ENCODE assay signal across 9 cellular contexts in genomic region chr6:106069478-106069877, GRCh38. TPM values are rescaled to one million over a fixed set of nuclear protein-coding genes. Genes with fewer than 3 reads are reported as not detected.
DNase-seq lines count a peak whose midpoint lies in the region; ATAC-seq, FAIRE-seq and TF ChIP-seq lines count a peak whose summit lies in the region.
"Had no signal": no experiment of that assay in that cellular context is flagged by ENCODE, and none has a peak within 500 bp of the region (broad histone marks: within the 10 kb centered on the region; RNA-seq: fewer than 3 reads in every experiment).

No MANE protein-coding gene starts in this region.

- H3K27ac Mint-ChIP-seq in activated CD4-positive, alpha-beta T cell treated with anti-CD3 and anti-CD28 coated beads, Interleukin-2, amount 10 ng/mL, durations not matched to agents 7 days and 5 days = no peak overlapping the region
- H3K27ac Mint-ChIP-seq: activated naive CD8-positive, alpha-beta T cell treated with anti-CD3 and anti-CD28 coated beads, Interleukin-2, amount 10 ng/mL, durations not matched to agents 7 days and 5 days had no signal

- peaks cover 22% of the 10 kb centered on the region for H3K27me3 Mint-ChIP-seq in activated CD4-positive, alpha-beta T cell treated with anti-CD3 and anti-CD28 coated beads, Interleukin-2, amount 10 ng/mL, durations not matched to agents 7 days and 5 days

- no peaks in the 10 kb centered on the region for H3K9me3 ChIP-seq in left lung

- CTCF ChIA-PET in activated CD4-positive, alpha-beta T cell treated with anti-CD3 and anti-CD28 coated beads, Interleukin-2, amount 10 ng/mL, durations not matched to agents 7 days and 5 days (lab: Charles Lee) = interaction anchor here (1.0 kb wide), 1 partner anchor 50 kb away, joined by 3 read pairs; no protein-coding TSS in a partner anchor

- peaks cover 3% of the 10 kb centered on the region for H3K36me3 Mint-ChIP-seq in activated CD4-positive, alpha-beta T cell treated with anti-CD3 and anti-CD28 coated beads, Interleukin-2, amount 10 ng/mL, durations not matched to agents 7 days and 5 days (ENCODE audit: low read depth)
- H3K36me3 Mint-ChIP-seq: activated naive CD8-positive, alpha-beta T cell treated with anti-CD3 and anti-CD28 coated beads, Interleukin-2, amount 10 ng/mL, durations not matched to agents 7 days and 5 days had no signal

- H3K4me1 ChIP-seq in left lung = no peaks in the 10 kb centered on the region

- FAIRE-seq in bronchial epithelial cell (lab: Jason Lieb, UNC) = no peak

- no peaks in the 10 kb centered on the region for H3K9me3 Mint-ChIP-seq in activated CD4-positive, alpha-beta T cell treated with anti-CD3 and anti-CD28 coated beads, Interleukin-2, amount 10 ng/mL, durations not matched to agents 7 days and 5 days
- H3K9me3 Mint-ChIP-seq: activated naive CD8-positive, alpha-beta T cell treated with anti-CD3 and anti-CD28 coated beads, Interleukin-2, amount 10 ng/mL, durations not matched to agents 7 days and 5 days had no signal

- H3K4me3 ChIP-seq in bronchial epithelial cell (ENCODE audit: low read depth, low read length) (no peak overlapping the region), left lung (no peak overlapping the region)

- no peak overlapping the region for H3K27ac ChIP-seq in left lung

- peak; percentile 61 for DNase-seq in G401 (ENCODE audit: low spot score)
- DNase-seq in NCI-H2227 (lab: John Stamatoyannopoulos, UW; ENCODE audit: unreplicated experiment) = peak; percentile 41
- DNase-seq in bronchial epithelial cell (ENCODE audit: low read depth) = peak; percentile 67
- peak; percentile 37 for DNase-seq in pulmonary artery endothelial cell (ENCODE audit: low read depth, low spot score)
- DNase-seq in left lung = no peak
- no peak for DNase-seq in SKM-1 treated with dmso at 0.1 percent for 144 hours (lab: John Stamatoyannopoulos, UW; ENCODE audit: unreplicated experiment)
- DNase-seq in activated CD4-positive, alpha-beta T cell treated with anti-CD3 and anti-CD28 coated beads, Interleukin-2, amount 10 ng/mL, durations not matched to agents 7 days and 5 days = no peak
- DNase-seq: activated naive CD8-positive, alpha-beta T cell treated with anti-CD3 and anti-CD28 coated beads, Interleukin-2, amount 10 ng/mL, durations not matched to agents 7 days and 5 days had no signal

- H3K4me1 Mint-ChIP-seq in activated CD4-positive, alpha-beta T cell treated with anti-CD3 and anti-CD28 coated beads, Interleukin-2, amount 10 ng/mL, durations not matched to agents 7 days and 5 days = no peaks in the 10 kb centered on the region
- H3K4me1 Mint-ChIP-seq: activated naive CD8-positive, alpha-beta T cell treated with anti-CD3 and anti-CD28 coated beads, Interleukin-2, amount 10 ng/mL, durations not matched to agents 7 days and 5 days had no signal

- POLR2A ChIA-PET in activated CD4-positive, alpha-beta T cell treated with anti-CD3 and anti-CD28 coated beads, Interleukin-2, amount 10 ng/mL, durations not matched to agents 7 days and 5 days (lab: Charles Lee) = no interaction called here

- H3K36me3 ChIP-seq in bronchial epithelial cell (ENCODE audit: control insufficient read depth, insufficient read depth, low read length) = no peaks in the 10 kb centered on the region
- no peaks in the 10 kb centered on the region for H3K36me3 ChIP-seq in left lung

- intact Hi-C loops in left lung (cut with DNase I) = no loop called here

- H3K27me3 ChIP-seq in bronchial epithelial cell (ENCODE audit: control insufficient read depth, insufficient read depth, low read length) = peaks cover 5% of the 10 kb centered on the region
- H3K27me3 ChIP-seq in left lung = peaks cover 0 to 3% of the 10 kb centered on the region in 2 donors

- ATAC-seq in left lung (no peak), HG02885 (IDR thresholded peaks at IDR 0.05; ENCODE audit: poor library complexity, unreplicated experiment) (no peak)

- H3K4me3 Mint-ChIP-seq in activated CD4-positive, alpha-beta T cell treated with anti-CD3 and anti-CD28 coated beads, Interleukin-2, amount 10 ng/mL, durations not matched to agents 7 days and 5 days = no peak overlapping the region
- H3K4me3 Mint-ChIP-seq: activated naive CD8-positive, alpha-beta T cell treated with anti-CD3 and anti-CD28 coated beads, Interleukin-2, amount 10 ng/mL, durations not matched to agents 7 days and 5 days had no signal

- in situ Hi-C loops in G401 (cut with HindIII; ENCODE audit: low sequenced_read_pairs) = no loop called here

- TF ChIP-seq CTCF in bronchial epithelial cell (IDR thresholded peaks at IDR 0.05; ENCODE audit: insufficient read depth, low read length, severe bottlenecking) = no peak
- no peak for TF ChIP-seq CTCF in left lung (IDR thresholded peaks at IDR 0.05)

RNA-seq across cellular contexts. Expression of gene PRDM1, which starts 16.7 kb away (rescaled TPM):
- total RNA-seq in G401 (2014; rRNA removed; shearing (Covaris generic)) = not detected in 2 replicates
- total RNA-seq in bronchial epithelial cell (5.3 and 9.6 TPM in 2 replicates), pulmonary artery endothelial cell (0.04 and 1.5 TPM in 2 replicates), left lung (10 to 100 TPM in 1 of 2 donors, 1 to 10 TPM in 1; 7.9 to 11.1 TPM)
- total RNA-seq in activated CD4-positive, alpha-beta T cell treated with anti-CD3 and anti-CD28 coated beads, Interleukin-2, amount 10 ng/mL, durations not matched to agents 7 days and 5 days = 10 to 100 TPM; 27.1 to 30.8 TPM

Comparison
In these comparisons a context has a peak if more than half of its experiments do, and no peak if none do; other contexts are left out.
1. DNase-seq: peak in G401 (single experiment), NCI-H2227 (single experiment), bronchial epithelial cell (single experiment) and pulmonary artery endothelial cell (single experiment); none in left lung (0 of 2), SKM-1 treated with dmso at 0.1 percent for 144 hours (single experiment) and activated CD4-positive, alpha-beta T cell treated with anti-CD3 and anti-CD28 coated beads, Interleukin-2, amount 10 ng/mL, durations not matched to agents 7 days and 5 days (single experiment).